ENCODE assay signal across 1 cellular context in the genomic region with DNA sequence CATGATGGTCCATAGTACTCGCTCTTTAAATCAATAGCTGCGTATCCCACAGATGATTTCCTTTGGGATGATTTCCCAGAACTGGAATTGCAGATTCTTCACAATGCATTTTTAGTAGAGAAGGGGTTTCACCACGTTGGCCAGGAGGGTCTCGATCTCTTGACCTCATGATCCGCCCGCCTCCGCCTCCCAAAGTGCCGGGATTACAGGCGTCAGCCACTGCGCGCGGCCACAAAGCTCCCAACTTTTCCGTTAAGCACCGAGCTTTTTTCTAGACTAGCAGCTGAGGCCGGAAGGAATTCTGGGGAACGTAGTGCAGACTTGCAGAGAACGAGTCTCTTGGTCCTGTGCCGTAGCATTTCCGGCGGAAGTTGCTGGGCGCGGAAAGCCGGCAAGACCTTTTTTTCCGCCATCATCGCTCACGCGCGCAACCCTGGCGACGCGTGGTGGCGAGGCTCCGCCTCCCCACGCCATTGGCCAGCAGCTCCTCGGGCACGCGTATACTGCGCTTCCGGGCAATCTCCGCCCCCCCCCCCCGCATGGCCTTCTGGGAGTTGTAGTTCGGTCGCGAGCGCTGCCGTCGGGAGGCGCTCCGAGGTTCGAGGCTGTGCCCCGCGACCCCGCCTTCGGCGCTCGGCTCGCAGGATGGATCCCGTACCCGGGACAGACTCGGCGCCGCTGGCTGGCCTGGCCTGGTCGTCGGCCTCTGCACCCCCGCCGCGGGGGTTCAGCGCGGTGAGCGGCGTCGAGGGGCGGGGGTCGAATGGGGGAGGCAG.
TF ChIP-seq lines count a peak whose summit lies in the region.

A gene (plus strand): TSS at position 557 of the 776 bp plus-strand sequence. CDS start 89 bp downstream, at position 646.

TF ChIP-seq in K562, 482 proteins besides CTCF, POLR2A, EP300 and RAD21 (continued from another document and continues in another):
- TF ChIP-seq, protein P1, sequence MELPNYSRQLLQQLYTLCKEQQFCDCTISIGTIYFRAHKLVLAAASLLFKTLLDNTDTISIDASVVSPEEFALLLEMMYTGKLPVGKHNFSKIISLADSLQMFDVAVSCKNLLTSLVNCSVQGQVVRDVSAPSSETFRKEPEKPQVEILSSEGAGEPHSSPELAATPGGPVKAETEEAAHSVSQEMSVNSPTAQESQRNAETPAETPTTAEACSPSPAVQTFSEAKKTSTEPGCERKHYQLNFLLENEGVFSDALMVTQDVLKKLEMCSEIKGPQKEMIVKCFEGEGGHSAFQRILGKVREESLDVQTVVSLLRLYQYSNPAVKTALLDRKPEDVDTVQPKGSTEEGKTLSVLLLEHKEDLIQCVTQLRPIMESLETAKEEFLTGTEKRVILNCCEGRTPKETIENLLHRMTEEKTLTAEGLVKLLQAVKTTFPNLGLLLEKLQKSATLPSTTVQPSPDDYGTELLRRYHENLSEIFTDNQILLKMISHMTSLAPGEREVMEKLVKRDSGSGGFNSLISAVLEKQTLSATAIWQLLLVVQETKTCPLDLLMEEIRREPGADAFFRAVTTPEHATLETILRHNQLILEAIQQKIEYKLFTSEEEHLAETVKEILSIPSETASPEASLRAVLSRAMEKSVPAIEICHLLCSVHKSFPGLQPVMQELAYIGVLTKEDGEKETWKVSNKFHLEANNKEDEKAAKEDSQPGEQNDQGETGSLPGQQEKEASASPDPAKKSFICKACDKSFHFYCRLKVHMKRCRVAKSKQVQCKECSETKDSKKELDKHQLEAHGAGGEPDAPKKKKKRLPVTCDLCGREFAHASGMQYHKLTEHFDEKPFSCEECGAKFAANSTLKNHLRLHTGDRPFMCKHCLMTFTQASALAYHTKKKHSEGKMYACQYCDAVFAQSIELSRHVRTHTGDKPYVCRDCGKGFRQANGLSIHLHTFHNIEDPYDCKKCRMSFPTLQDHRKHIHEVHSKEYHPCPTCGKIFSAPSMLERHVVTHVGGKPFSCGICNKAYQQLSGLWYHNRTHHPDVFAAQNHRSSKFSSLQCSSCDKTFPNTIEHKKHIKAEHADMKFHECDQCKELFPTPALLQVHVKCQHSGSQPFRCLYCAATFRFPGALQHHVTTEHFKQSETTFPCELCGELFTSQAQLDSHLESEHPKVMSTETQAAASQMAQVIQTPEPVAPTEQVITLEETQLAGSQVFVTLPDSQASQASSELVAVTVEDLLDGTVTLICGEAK (IDR thresholded peaks at IDR 0.05): peak; percentile 99
- TF ChIP-seq, protein P1 (CRISPR knock-in tag; IDR thresholded peaks at IDR 0.05): no peak
- TF ChIP-seq HNRNPLL (IDR thresholded peaks at IDR 0.05; ENCODE audit: low read depth, low read length, poor library complexity, severe bottlenecking): peak; percentile 64
- peak; percentile 63 for TF ChIP-seq POLR3A (IDR thresholded peaks at IDR 0.05; ENCODE audit: borderline replicate concordance, extremely low read depth, insufficient read depth, insufficient read length)
- TF ChIP-seq PHF21A (IDR thresholded peaks at IDR 0.05; ENCODE audit: borderline replicate concordance, low read depth): no peak
- TF ChIP-seq, protein P2, sequence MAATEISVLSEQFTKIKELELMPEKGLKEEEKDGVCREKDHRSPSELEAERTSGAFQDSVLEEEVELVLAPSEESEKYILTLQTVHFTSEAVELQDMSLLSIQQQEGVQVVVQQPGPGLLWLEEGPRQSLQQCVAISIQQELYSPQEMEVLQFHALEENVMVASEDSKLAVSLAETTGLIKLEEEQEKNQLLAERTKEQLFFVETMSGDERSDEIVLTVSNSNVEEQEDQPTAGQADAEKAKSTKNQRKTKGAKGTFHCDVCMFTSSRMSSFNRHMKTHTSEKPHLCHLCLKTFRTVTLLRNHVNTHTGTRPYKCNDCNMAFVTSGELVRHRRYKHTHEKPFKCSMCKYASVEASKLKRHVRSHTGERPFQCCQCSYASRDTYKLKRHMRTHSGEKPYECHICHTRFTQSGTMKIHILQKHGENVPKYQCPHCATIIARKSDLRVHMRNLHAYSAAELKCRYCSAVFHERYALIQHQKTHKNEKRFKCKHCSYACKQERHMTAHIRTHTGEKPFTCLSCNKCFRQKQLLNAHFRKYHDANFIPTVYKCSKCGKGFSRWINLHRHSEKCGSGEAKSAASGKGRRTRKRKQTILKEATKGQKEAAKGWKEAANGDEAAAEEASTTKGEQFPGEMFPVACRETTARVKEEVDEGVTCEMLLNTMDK (IDR thresholded peaks at IDR 0.05; ENCODE audit: borderline replicate concordance, insufficient read depth, low read depth, low read length, poor library complexity, severe bottlenecking): no peak
- TF ChIP-seq SUPT5H (IDR thresholded peaks at IDR 0.05): peak; percentile 53; the same call in 1 of the 2 replicates
- no peak for TF ChIP-seq RUNX1 (IDR thresholded peaks at IDR 0.05; ENCODE audit: low read depth)
- TF ChIP-seq EGR1 (conservative IDR thresholded peaks at IDR 0.05): peak; percentile 97
- TF ChIP-seq ERF (CRISPR knock-in tag; IDR thresholded peaks at IDR 0.05): no peak
- TF ChIP-seq, protein P3, sequence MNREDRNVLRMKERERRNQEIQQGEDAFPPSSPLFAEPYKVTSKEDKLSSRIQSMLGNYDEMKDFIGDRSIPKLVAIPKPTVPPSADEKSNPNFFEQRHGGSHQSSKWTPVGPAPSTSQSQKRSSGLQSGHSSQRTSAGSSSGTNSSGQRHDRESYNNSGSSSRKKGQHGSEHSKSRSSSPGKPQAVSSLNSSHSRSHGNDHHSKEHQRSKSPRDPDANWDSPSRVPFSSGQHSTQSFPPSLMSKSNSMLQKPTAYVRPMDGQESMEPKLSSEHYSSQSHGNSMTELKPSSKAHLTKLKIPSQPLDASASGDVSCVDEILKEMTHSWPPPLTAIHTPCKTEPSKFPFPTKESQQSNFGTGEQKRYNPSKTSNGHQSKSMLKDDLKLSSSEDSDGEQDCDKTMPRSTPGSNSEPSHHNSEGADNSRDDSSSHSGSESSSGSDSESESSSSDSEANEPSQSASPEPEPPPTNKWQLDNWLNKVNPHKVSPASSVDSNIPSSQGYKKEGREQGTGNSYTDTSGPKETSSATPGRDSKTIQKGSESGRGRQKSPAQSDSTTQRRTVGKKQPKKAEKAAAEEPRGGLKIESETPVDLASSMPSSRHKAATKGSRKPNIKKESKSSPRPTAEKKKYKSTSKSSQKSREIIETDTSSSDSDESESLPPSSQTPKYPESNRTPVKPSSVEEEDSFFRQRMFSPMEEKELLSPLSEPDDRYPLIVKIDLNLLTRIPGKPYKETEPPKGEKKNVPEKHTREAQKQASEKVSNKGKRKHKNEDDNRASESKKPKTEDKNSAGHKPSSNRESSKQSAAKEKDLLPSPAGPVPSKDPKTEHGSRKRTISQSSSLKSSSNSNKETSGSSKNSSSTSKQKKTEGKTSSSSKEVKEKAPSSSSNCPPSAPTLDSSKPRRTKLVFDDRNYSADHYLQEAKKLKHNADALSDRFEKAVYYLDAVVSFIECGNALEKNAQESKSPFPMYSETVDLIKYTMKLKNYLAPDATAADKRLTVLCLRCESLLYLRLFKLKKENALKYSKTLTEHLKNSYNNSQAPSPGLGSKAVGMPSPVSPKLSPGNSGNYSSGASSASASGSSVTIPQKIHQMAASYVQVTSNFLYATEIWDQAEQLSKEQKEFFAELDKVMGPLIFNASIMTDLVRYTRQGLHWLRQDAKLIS (CRISPR knock-in tag; IDR thresholded peaks at IDR 0.05): no peak
- peak; percentile 90 to 94 for TF ChIP-seq MAZ (CRISPR knock-in tag; conservative IDR thresholded peaks at IDR 0.05 in 1 of 2, IDR thresholded peaks at IDR 0.05 in 1 of 2)
- no peak for TF ChIP-seq ZNF79 (CRISPR knock-in tag; IDR thresholded peaks at IDR 0.05; ENCODE audit: low read depth)
- TF ChIP-seq, protein P4, sequence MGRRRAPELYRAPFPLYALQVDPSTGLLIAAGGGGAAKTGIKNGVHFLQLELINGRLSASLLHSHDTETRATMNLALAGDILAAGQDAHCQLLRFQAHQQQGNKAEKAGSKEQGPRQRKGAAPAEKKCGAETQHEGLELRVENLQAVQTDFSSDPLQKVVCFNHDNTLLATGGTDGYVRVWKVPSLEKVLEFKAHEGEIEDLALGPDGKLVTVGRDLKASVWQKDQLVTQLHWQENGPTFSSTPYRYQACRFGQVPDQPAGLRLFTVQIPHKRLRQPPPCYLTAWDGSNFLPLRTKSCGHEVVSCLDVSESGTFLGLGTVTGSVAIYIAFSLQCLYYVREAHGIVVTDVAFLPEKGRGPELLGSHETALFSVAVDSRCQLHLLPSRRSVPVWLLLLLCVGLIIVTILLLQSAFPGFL (CRISPR knock-in tag; IDR thresholded peaks at IDR 0.05): no peak
- peak; percentile 86 for TF ChIP-seq MBD2 (IDR thresholded peaks at IDR 0.05; ENCODE audit: borderline replicate concordance, low read depth)
- TF ChIP-seq DPF2 (IDR thresholded peaks at IDR 0.05): peak; percentile 61
- TF ChIP-seq, protein P5, sequence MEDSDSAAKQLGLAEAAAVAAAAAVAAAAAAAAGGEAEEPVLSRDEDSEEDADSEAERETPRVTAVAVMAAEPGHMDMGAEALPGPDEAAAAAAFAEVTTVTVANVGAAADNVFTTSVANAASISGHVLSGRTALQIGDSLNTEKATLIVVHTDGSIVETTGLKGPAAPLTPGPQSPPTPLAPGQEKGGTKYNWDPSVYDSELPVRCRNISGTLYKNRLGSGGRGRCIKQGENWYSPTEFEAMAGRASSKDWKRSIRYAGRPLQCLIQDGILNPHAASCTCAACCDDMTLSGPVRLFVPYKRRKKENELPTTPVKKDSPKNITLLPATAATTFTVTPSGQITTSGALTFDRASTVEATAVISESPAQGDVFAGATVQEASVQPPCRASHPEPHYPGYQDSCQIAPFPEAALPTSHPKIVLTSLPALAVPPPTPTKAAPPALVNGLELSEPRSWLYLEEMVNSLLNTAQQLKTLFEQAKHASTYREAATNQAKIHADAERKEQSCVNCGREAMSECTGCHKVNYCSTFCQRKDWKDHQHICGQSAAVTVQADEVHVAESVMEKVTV (CRISPR knock-in tag; IDR thresholded peaks at IDR 0.05): peak; percentile 43; the same call in 1 of the 2 replicates
- TF ChIP-seq BHLHE40 (IDR thresholded peaks at IDR 0.05; ENCODE audit: low read length): peak; percentile 98
- peak; percentile 56 for TF ChIP-seq ZFX (CRISPR knock-in tag; IDR thresholded peaks at IDR 0.05)
- peak; percentile 69; the same call in 1 of the 2 replicates for TF ChIP-seq NR2C1 (IDR thresholded peaks at IDR 0.05)
- peak; percentile 83 for TF ChIP-seq NR2C1 (tag; IDR thresholded peaks at IDR 0.05)
- TF ChIP-seq, protein P6, sequence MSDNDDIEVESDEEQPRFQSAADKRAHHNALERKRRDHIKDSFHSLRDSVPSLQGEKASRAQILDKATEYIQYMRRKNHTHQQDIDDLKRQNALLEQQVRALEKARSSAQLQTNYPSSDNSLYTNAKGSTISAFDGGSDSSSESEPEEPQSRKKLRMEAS (CRISPR knock-in tag; IDR thresholded peaks at IDR 0.05): peak; percentile 82
- 0 out of 2 replicates have a peak, but pooled peaks have one; percentile 3 for TF ChIP-seq PML (IDR thresholded peaks at IDR 0.05; ENCODE audit: low read length)
- TF ChIP-seq, protein P7, sequence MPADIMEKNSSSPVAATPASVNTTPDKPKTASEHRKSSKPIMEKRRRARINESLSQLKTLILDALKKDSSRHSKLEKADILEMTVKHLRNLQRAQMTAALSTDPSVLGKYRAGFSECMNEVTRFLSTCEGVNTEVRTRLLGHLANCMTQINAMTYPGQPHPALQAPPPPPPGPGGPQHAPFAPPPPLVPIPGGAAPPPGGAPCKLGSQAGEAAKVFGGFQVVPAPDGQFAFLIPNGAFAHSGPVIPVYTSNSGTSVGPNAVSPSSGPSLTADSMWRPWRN (IDR thresholded peaks at IDR 0.05; ENCODE audit: low read depth): peak; percentile 98
- peak in 1 of 2 experiments; percentile 35; a peak in 1 of 4 replicates for TF ChIP-seq TEAD1 (CRISPR knock-in tag; IDR thresholded peaks at IDR 0.05)
- no peak for TF ChIP-seq SMAD2 (IDR thresholded peaks at IDR 0.05; ENCODE audit: low read depth, low read length)
- TF ChIP-seq ZKSCAN1 (IDR thresholded peaks at IDR 0.05; ENCODE audit: low read depth, low read length): 0 out of 2 replicates have a peak, but pooled peaks have one; percentile 23
- TF ChIP-seq FOXJ2 (tag; IDR thresholded peaks at IDR 0.05): peak; percentile 55
- no peak for TF ChIP-seq ZNF41 (CRISPR knock-in tag; conservative IDR thresholded peaks at IDR 0.05)
- TF ChIP-seq, protein P8, sequence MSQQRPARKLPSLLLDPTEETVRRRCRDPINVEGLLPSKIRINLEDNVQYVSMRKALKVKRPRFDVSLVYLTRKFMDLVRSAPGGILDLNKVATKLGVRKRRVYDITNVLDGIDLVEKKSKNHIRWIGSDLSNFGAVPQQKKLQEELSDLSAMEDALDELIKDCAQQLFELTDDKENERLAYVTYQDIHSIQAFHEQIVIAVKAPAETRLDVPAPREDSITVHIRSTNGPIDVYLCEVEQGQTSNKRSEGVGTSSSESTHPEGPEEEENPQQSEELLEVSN (IDR thresholded peaks at IDR 0.05; ENCODE audit: borderline replicate concordance in 1 of 2, extremely low read depth in 1 of 2, insufficient read depth in 1 of 2, insufficient read length in 1 of 2, low read depth in 1 of 2, low read length in 1 of 2, poor library complexity in 1 of 2, severe bottlenecking in 1 of 2): peak; percentile 72 to 74
- TF ChIP-seq CBX1 (IDR thresholded peaks at IDR 0.05; ENCODE audit: low read depth): peak; percentile 38; the same call in 1 of the 2 replicates
- TF ChIP-seq, protein P9, sequence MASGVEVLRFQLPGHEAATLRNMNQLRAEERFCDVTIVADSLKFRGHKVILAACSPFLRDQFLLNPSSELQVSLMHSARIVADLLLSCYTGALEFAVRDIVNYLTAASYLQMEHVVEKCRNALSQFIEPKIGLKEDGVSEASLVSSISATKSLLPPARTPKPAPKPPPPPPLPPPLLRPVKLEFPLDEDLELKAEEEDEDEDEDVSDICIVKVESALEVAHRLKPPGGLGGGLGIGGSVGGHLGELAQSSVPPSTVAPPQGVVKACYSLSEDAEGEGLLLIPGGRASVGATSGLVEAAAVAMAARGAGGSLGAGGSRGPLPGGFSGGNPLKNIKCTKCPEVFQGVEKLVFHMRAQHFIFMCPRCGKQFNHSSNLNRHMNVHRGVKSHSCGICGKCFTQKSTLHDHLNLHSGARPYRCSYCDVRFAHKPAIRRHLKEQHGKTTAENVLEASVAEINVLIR (CRISPR knock-in tag; IDR thresholded peaks at IDR 0.05): peak; percentile 65
- peak; percentile 59; the same call in 1 of the 2 replicates for TF ChIP-seq NBN (IDR thresholded peaks at IDR 0.05; ENCODE audit: low read depth)
